In genomic region chr3:34216713-34217346, GRCh38 we compare ENCODE assay signal across 32 cellular contexts.
DNase-seq lines count a peak whose midpoint lies in the region; ATAC-seq, FAIRE-seq and TF ChIP-seq lines count a peak whose summit lies in the region.
"Had no signal": no experiment of that assay in that cellular context is flagged by ENCODE, and none has a peak within 500 bp of the region (broad histone marks: within the 10 kb centered on the region; RNA-seq: fewer than 3 reads in every experiment).

No MANE protein-coding gene starts in this region.

- no peak overlapping the region for H3K14ac ChIP-seq in trophoblast cell (ENCODE audit: low read length)

- H4K12ac ChIP-seq in trophoblast cell (ENCODE audit: low read depth, low read length) = no peak overlapping the region

- no peak overlapping the region for H4K91ac ChIP-seq in trophoblast cell (ENCODE audit: low read depth, low read length)

- H2BK5ac ChIP-seq in trophoblast cell (ENCODE audit: low read depth, low read length, poor library complexity) = no peak overlapping the region

- H3K4me1 ChIP-seq in GM12878 (ENCODE audit: control insufficient read depth, insufficient read depth, low read length) (no peaks in the 10 kb centered on the region), trophoblast cell (ENCODE audit: control insufficient read depth in 1 of 2, insufficient read depth in 2 of 2, low read length in 2 of 2) (peaks cover 0 to 2% of the 10 kb centered on the region in 2 experiments)
- H3K4me1 ChIP-seq: adrenal gland, Peyer's patch had no signal

- no peak overlapping the region for H3K4ac ChIP-seq in trophoblast cell (ENCODE audit: low read depth, low read length)

- WGBS in GM12878 (ENCODE audit: insufficient coverage, insufficient replicate concordance, low lambda C conversion rate, missing lambda C conversion rate) = 19% methylated on average over 9 of the region's 9 CpGs
- no CpG with 5 or more reads among the region's 9 CpGs for WGBS in trophoblast cell (ENCODE audit: extremely low coverage, insufficient coverage, insufficient read length)

- H2BK120ac ChIP-seq in trophoblast cell (ENCODE audit: insufficient read depth, low read length, poor library complexity) = no peak overlapping the region

- H3K36me3 ChIP-seq in GM12878 (ENCODE audit: control insufficient read depth in 2 of 2, insufficient read depth in 2 of 2, low read length in 1 of 2) (no peaks in the 10 kb centered on the region), trophoblast cell (ENCODE audit: control insufficient read depth in 1 of 2, insufficient read depth in 2 of 2, low read length in 2 of 2) (no peaks in the 10 kb centered on the region), WERI-Rb-1 (no peaks in the 10 kb centered on the region)
- H3K36me3 ChIP-seq: adrenal gland; BLaER1 treated with 17β-estradiol and CSF1 and Interleukin-3, amounts not matched to agents 10 nM and 100 nM; left ventricle myocardium inferior; Peyer's patch; transverse colon had no signal

- no peaks in the 10 kb centered on the region for H3K79me2 ChIP-seq in GM12878 (ENCODE audit: control insufficient read depth, insufficient read depth, low read length)
- H3K79me2 ChIP-seq in trophoblast cell (ENCODE audit: control insufficient read depth, insufficient read depth, low read length, poor library complexity) = no peaks in the 10 kb centered on the region

- no peak overlapping the region for H3K18ac ChIP-seq in trophoblast cell (ENCODE audit: low read length)

- no peak for TF ChIP-seq EP300 in GM12878 (IDR thresholded peaks at IDR 0.05; ENCODE audit: borderline replicate concordance in 1 of 2, control insufficient read depth in 1 of 2, low read depth in 2 of 2, low read length in 2 of 2)

- no peak for DNase-seq in GM12878 (ENCODE audit: low read depth, low spot score)
- no peak for DNase-seq in trophoblast cell
- DNase-seq in WERI-Rb-1 = no peak
- no peak for DNase-seq in HPDE6-E6E7 (ENCODE audit: extremely low spot score)
- no peak for DNase-seq in islet precursor cell
- DNase-seq: activated CD4-positive, CD25-positive, alpha-beta regulatory T cell; activated CD8-positive, alpha-beta memory T cell treated with anti-CD3 and anti-CD28 coated beads, Interleukin-2, amount 10 ng/mL, durations not matched to agents 7 days and 5 days; activated naive CD4-positive, alpha-beta T cell treated with Interleukin-2 at 50 U/mL for 16 hours; activated T-cell treated with anti-CD3 and anti-CD28 coated beads, Interleukin-2, amount 50 U/mL, for 72 hours; adrenal gland; body of pancreas; Calu3; DND-41; hypothalamus; immature natural killer cell; left ventricle myocardium inferior; naive thymus-derived CD4-positive, alpha-beta T cell; NCI-H1048; NCI-H1694 treated with DMSO at 0.1 percent for 48 hours; NCI-H2227 treated with DMSO at 0.1 percent for 48 hours; NCI-H526 treated with DMSO at 0.1 percent for 48 hours; Peyer's patch; SHP77 treated with DMSO at 0.1 percent for 48 hours; stimulated activated CD8-positive, alpha-beta memory T cell treated with anti-CD3 and anti-CD28 coated beads, Interleukin-4, amount 100 ng/mL, for 48 hours; SW 1271; T1000; transverse colon had no signal

- H2BK12ac ChIP-seq in trophoblast cell (ENCODE audit: low read length) = no peak overlapping the region

- H2AFZ ChIP-seq in GM12878 (ENCODE audit: control insufficient read depth, low read depth, low read length) (no peak overlapping the region; the same call in 1 of the 2 replicates), trophoblast cell (ENCODE audit: insufficient read depth, low read length, poor library complexity) (no peak overlapping the region)

- in situ Hi-C loops in GM12878 (cut with MboI) = no loop called here

- no peak overlapping the region for H3K4me2 ChIP-seq in GM12878 (ENCODE audit: control insufficient read depth, insufficient read depth)
- peak overlapping the region; percentile 23 for H3K4me2 ChIP-seq in trophoblast cell (ENCODE audit: low read length)
- H3K4me2 ChIP-seq: BLaER1 treated with 17β-estradiol and CSF1 and Interleukin-3, amounts not matched to agents 10 nM and 100 nM had no signal

- H3K4me3 ChIP-seq in GM12878 (no peak overlapping the region), trophoblast cell (ENCODE audit: low read depth, low read length) (no peak overlapping the region), WERI-Rb-1 (ENCODE audit: low read depth, low read length) (no peak overlapping the region)
- H3K4me3 ChIP-seq: adrenal gland; BLaER1 treated with 17β-estradiol and CSF1 and Interleukin-3, amounts not matched to agents 10 nM and 100 nM; body of pancreas; left ventricle myocardium inferior; Peyer's patch; transverse colon had no signal

- SMC1A ChIA-PET in GM12878 (lab: Charles Lee; ENCODE audit: uncharacterized antibody, unreplicated experiment) = interaction anchor here (0.9 to 1.8 kb wide), 3 partner anchors 16 to 51 kb away, joined by 3 to 6 read pairs (median 4); no protein-coding TSS in a partner anchor

- FAIRE-seq in GM12878 (lab: Jason Lieb, UNC) = no peak

- no peaks in the 10 kb centered on the region for H3K27me3 ChIP-seq in GM12878 (replicated peaks in 1 of 2; ENCODE audit: control insufficient read depth in 2 of 2, insufficient read depth in 2 of 2, low read length in 1 of 2)
- H3K27me3 ChIP-seq in trophoblast cell (ENCODE audit: insufficient read depth, low read length) = no peaks in the 10 kb centered on the region
- no peaks in the 10 kb centered on the region for H3K27me3 ChIP-seq in WERI-Rb-1 (ENCODE audit: insufficient read depth, low read depth, severe bottlenecking)
- H3K27me3 ChIP-seq: adrenal gland; BLaER1 treated with 17β-estradiol and CSF1 and Interleukin-3, amounts not matched to agents 10 nM and 100 nM; body of pancreas; Peyer's patch; transverse colon had no signal

- H3K9ac ChIP-seq in GM12878 (ENCODE audit: control insufficient read depth, insufficient read depth, low read length) = no peak overlapping the region
- H3K9ac ChIP-seq in trophoblast cell (ENCODE audit: low read length) = no peak overlapping the region
- H3K9ac ChIP-seq: BLaER1 treated with 17β-estradiol and CSF1 and Interleukin-3, amounts not matched to agents 10 nM and 100 nM had no signal

- no peak overlapping the region for H2AK5ac ChIP-seq in trophoblast cell (ENCODE audit: low read length)

- intact Hi-C loops in GM12878 (cut with micrococcal nuclease; ENCODE audit: unreplicated experiment) = no loop called here

- RAD21 ChIA-PET in GM12878 (lab: Charles Lee; ENCODE audit: unreplicated experiment) = interaction anchor here (1.0 to 1.5 kb wide), 4 partner anchors 43 to 333 kb away, joined by 3 to 5 read pairs (median 3); no protein-coding TSS in a partner anchor

- no peak overlapping the region for H4K8ac ChIP-seq in trophoblast cell (ENCODE audit: low read depth, low read length)

- H3K23ac ChIP-seq in trophoblast cell (ENCODE audit: low read length) = peak overlapping the region; percentile 98

- H3K9me3 ChIP-seq in GM12878 (replicated peaks; ENCODE audit: control insufficient read depth, insufficient read depth, low read length) (no peaks in the 10 kb centered on the region), trophoblast cell (ENCODE audit: insufficient read depth, low read depth, low read length) (no peaks in the 10 kb centered on the region), WERI-Rb-1 (ENCODE audit: severe bottlenecking) (no peaks in the 10 kb centered on the region)
- H3K9me3 ChIP-seq: adrenal gland; BLaER1 treated with 17β-estradiol and CSF1 and Interleukin-3, amounts not matched to agents 10 nM and 100 nM; body of pancreas; left ventricle myocardium inferior; Peyer's patch; transverse colon had no signal

- POLR2A ChIA-PET in GM12878 (lab: Charles Lee) = interaction anchor here (1.5 kb wide), 1 partner anchor 8 kb away, joined by 3 read pairs; no protein-coding TSS in a partner anchor

- no TSS peak for BruUV-seq in GM12878 (replicated peaks; lab: Mats Ljungman, UMichigan)

- no peak for TF ChIP-seq POLR2A in GM12878 (IDR thresholded peaks at IDR 0.05; ENCODE audit: low read depth, low read length)

- CTCF ChIA-PET in GM12878 (lab: Yijun Ruan, JAX) = interaction anchor here (2.2 kb wide), 1 partner anchor 467 kb away, joined by 8 read pairs; no protein-coding TSS in a partner anchor

- H4K20me1 ChIP-seq in GM12878 (ENCODE audit: control insufficient read depth, insufficient read depth) = no peaks in the 10 kb centered on the region
- H4K20me1 ChIP-seq: BLaER1 treated with 17β-estradiol and CSF1 and Interleukin-3, amounts not matched to agents 10 nM and 100 nM had no signal

- ATAC-seq in GM18511 (IDR thresholded peaks at IDR 0.05; ENCODE audit: unreplicated experiment) (peak; percentile 73), HG03066 (IDR thresholded peaks at IDR 0.05; ENCODE audit: low read depth, unreplicated experiment) (peak; percentile 63), GM12878 (0 out of 3 replicates have a peak, but pooled peaks have one; percentile 26), HG02571 (IDR thresholded peaks at IDR 0.05; ENCODE audit: unreplicated experiment) (no peak)
- ATAC-seq: activated CD8-positive, alpha-beta memory T cell treated with anti-CD3 and anti-CD28 coated beads, Interleukin-2, amount 10 ng/mL, durations not matched to agents 7 days and 5 days; activated T-cell treated with anti-CD3 and anti-CD28 coated beads, Interleukin-2, amount 50 U/mL, for 72 hours; body of pancreas; HCT116; naive thymus-derived CD4-positive, alpha-beta T cell had no signal

- peaks cover 2% of the 10 kb centered on the region for H3K79me1 ChIP-seq in trophoblast cell (ENCODE audit: low read length)

- no peak for TF ChIP-seq RAD21 in GM12878 (IDR thresholded peaks at IDR 0.05; ENCODE audit: insufficient read depth, low read depth, low read length)

- no peak overlapping the region for H3K27ac ChIP-seq in GM12878 (ENCODE audit: control insufficient read depth, insufficient read depth)
- H3K27ac ChIP-seq in trophoblast cell (ENCODE audit: low read depth, low read length) = no peak overlapping the region
- no peak overlapping the region for H3K27ac ChIP-seq in WERI-Rb-1
- H3K27ac ChIP-seq: adrenal gland; BLaER1 treated with 17β-estradiol and CSF1 and Interleukin-3, amounts not matched to agents 10 nM and 100 nM; body of pancreas; left ventricle myocardium inferior; Peyer's patch; transverse colon had no signal

- no peak for TF ChIP-seq CTCF in GM12878 (IDR thresholded peaks at IDR 0.05 in 2 of 3, conservative IDR thresholded peaks at IDR 0.05 in 1 of 3; ENCODE audit: control insufficient read depth in 2 of 3, extremely low read depth in 1 of 3, insufficient read depth in 1 of 3, low read depth in 3 of 3, low read length in 3 of 3)
- TF ChIP-seq CTCF in WERI-Rb-1 (IDR thresholded peaks at IDR 0.05; ENCODE audit: low read depth, low read length) = no peak

TF ChIP-seq in GM12878, 131 proteins besides CTCF, POLR2A, EP300 and RAD21 (continues in another document):
- TF ChIP-seq NFYA (IDR thresholded peaks at IDR 0.05; ENCODE audit: borderline replicate concordance, low read depth, low read length) = no peak
- peak; percentile 45 for TF ChIP-seq MEF2B (IDR thresholded peaks at IDR 0.05; ENCODE audit: partially characterized antibody, poor library complexity, severe bottlenecking)
- TF ChIP-seq IRF4 (IDR thresholded peaks at IDR 0.05; ENCODE audit: low read depth, low read length) = no peak
